ENCODE assay signal across 10 cellular contexts in the genomic region with DNA sequence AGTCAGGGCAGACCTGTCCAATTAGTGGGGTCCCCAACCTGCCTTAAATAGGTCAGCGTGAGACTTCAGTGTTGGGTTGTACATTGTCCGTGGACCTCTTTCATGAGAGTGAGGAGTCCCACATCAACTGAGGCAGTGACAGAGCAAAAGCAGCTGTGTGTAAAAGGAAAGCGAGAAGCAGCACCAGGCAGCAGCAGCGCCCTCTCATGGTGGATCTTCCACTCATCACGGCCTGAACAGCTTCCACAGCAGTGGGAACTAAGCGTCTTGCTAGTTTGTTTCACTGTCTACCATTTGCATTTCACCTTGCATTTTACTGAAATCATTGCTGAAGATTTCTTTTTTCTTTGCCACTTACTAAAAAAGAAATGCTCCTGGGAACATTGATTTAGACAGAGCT.
A peak's percentile ranks its signal among the peaks of the same experiment; 100 is the strongest.
DNase-seq lines count a peak whose midpoint lies in the region; ATAC-seq, FAIRE-seq and TF ChIP-seq lines count a peak whose summit lies in the region.
"Had no signal": no experiment of that assay in that cellular context is flagged by ENCODE, and none has a peak within 500 bp of the region (broad histone marks: within the 10 kb centered on the region; RNA-seq: fewer than 3 reads in every experiment).

No MANE protein-coding gene starts in this region.

- H3K4me1 Mint-ChIP-seq in activated T-helper 1 cell treated with anti-CD3 and anti-CD28 coated beads, Interleukin-12 subunit alpha, Interleukin-12 subunit beta, Interleukin-2, Interleukin-4 antibody, amounts not matched to agents 30 ng/mL and 10 ng/mL and 1 ng/mL, durations not matched to agents 14 hours and 24 hours and 36 hours (ENCODE audit: low read depth): no peaks in the 10 kb centered on the region
- H3K4me1 Mint-ChIP-seq: activated B cell treated with CpG ODN at 0.5 μM for 24 hours had no signal

- no peaks in the 10 kb centered on the region for H3K36me3 ChIP-seq in RWPE2 (ENCODE audit: low read depth)
- H3K36me3 ChIP-seq in kidney (ENCODE audit: control insufficient read depth in 1 of 2, insufficient read depth in 2 of 2, low read length in 2 of 2): peaks cover 9 to 31% of the 10 kb centered on the region in 2 donors

- ATAC-seq in GM21529 (IDR thresholded peaks at IDR 0.05; ENCODE audit: unreplicated experiment) (peak; percentile 49), RWPE2 (ENCODE audit: low read depth) (no peak), left lobe of liver (peak; percentile 74), GM19463 (IDR thresholded peaks at IDR 0.05; ENCODE audit: unreplicated experiment) (no peak)

- H3K36me3 Mint-ChIP-seq in activated T-helper 1 cell treated with anti-CD3 and anti-CD28 coated beads, Interleukin-12 subunit alpha, Interleukin-12 subunit beta, Interleukin-2, Interleukin-4 antibody, amounts not matched to agents 30 ng/mL and 10 ng/mL and 1 ng/mL, durations not matched to agents 14 hours and 24 hours and 36 hours (ENCODE audit: low read depth): no peaks in the 10 kb centered on the region

- H3K27me3 Mint-ChIP-seq in activated T-helper 1 cell treated with anti-CD3 and anti-CD28 coated beads, Interleukin-12 subunit alpha, Interleukin-12 subunit beta, Interleukin-2, Interleukin-4 antibody, amounts not matched to agents 30 ng/mL and 10 ng/mL and 1 ng/mL, durations not matched to agents 14 hours and 24 hours and 36 hours (ENCODE audit: insufficient read depth): no peaks in the 10 kb centered on the region

- H3K27ac ChIP-seq in RWPE2 (ENCODE audit: poor library complexity, severe bottlenecking) (no peak overlapping the region), kidney (ENCODE audit: low read depth in 2 of 2, low read length in 2 of 2) (no peak overlapping the region)

- intact Hi-C loops in activated T-helper 1 cell treated with anti-CD3 and anti-CD28 coated beads, Interleukin-12 subunit alpha, Interleukin-12 subunit beta, Interleukin-2, Interleukin-4 antibody, amounts not matched to agents 30 ng/mL and 10 ng/mL and 1 ng/mL, durations not matched to agents 14 hours and 24 hours and 36 hours (cut with micrococcal nuclease): loop anchor here (2.0 kb wide), 1 partner anchor 937 kb away; no protein-coding TSS in a partner anchor
- intact Hi-C loops in kidney (cut with DNase I): no loop called here

- H3K4me3 ChIP-seq in RWPE2 (ENCODE audit: severe bottlenecking) (no peak overlapping the region), kidney (ENCODE audit: low read length in 2 of 2) (no peak overlapping the region)

- H3K9me3 Mint-ChIP-seq in activated T-helper 1 cell treated with anti-CD3 and anti-CD28 coated beads, Interleukin-12 subunit alpha, Interleukin-12 subunit beta, Interleukin-2, Interleukin-4 antibody, amounts not matched to agents 30 ng/mL and 10 ng/mL and 1 ng/mL, durations not matched to agents 14 hours and 24 hours and 36 hours: no peaks in the 10 kb centered on the region
- H3K9me3 Mint-ChIP-seq: activated B cell treated with CpG ODN at 0.5 μM for 24 hours had no signal

- no peak overlapping the region for H3K9ac ChIP-seq in kidney (ENCODE audit: low read length in 2 of 2)

- peak; percentile 65 for DNase-seq in DMS53 (lab: John Stamatoyannopoulos, UW)
- DNase-seq in RWPE2 (ENCODE audit: low spot score): no peak
- no peak for DNase-seq in left lobe of liver (ENCODE audit: low spot score)
- DNase-seq in NCI-H1092 (lab: John Stamatoyannopoulos, UW): no peak
- no peak for DNase-seq in activated T-helper 1 cell treated with anti-CD3 and anti-CD28 coated beads, Interleukin-12 subunit alpha, Interleukin-12 subunit beta, Interleukin-2, Interleukin-4 antibody, amounts not matched to agents 30 ng/mL and 10 ng/mL and 1 ng/mL, durations not matched to agents 14 hours and 24 hours and 36 hours (ENCODE audit: low spot score)
- DNase-seq in kidney: no peak
- DNase-seq: activated B cell treated with CpG ODN at 0.5 μM for 24 hours, cortex of kidney had no signal

- no peak overlapping the region for H3K4me3 Mint-ChIP-seq in activated T-helper 1 cell treated with anti-CD3 and anti-CD28 coated beads, Interleukin-12 subunit alpha, Interleukin-12 subunit beta, Interleukin-2, Interleukin-4 antibody, amounts not matched to agents 30 ng/mL and 10 ng/mL and 1 ng/mL, durations not matched to agents 14 hours and 24 hours and 36 hours
- H3K4me3 Mint-ChIP-seq: activated B cell treated with CpG ODN at 0.5 μM for 24 hours had no signal

- no peak overlapping the region for H3K27ac Mint-ChIP-seq in activated T-helper 1 cell treated with anti-CD3 and anti-CD28 coated beads, Interleukin-12 subunit alpha, Interleukin-12 subunit beta, Interleukin-2, Interleukin-4 antibody, amounts not matched to agents 30 ng/mL and 10 ng/mL and 1 ng/mL, durations not matched to agents 14 hours and 24 hours and 36 hours
- H3K27ac Mint-ChIP-seq: activated B cell treated with CpG ODN at 0.5 μM for 24 hours had no signal

- H3K9me3 ChIP-seq in RWPE2 (ENCODE audit: severe bottlenecking): no peaks in the 10 kb centered on the region
- H3K9me3 ChIP-seq in kidney (ENCODE audit: control insufficient read depth in 1 of 2, low read length in 2 of 2): no peaks in the 10 kb centered on the region

- H3K4me1 ChIP-seq in RWPE2 (ENCODE audit: insufficient read depth, poor library complexity, severe bottlenecking) (no peaks in the 10 kb centered on the region), kidney (ENCODE audit: control insufficient read depth in 1 of 2, insufficient read depth in 1 of 2, low read depth in 1 of 2, low read length in 2 of 2) (no peaks in the 10 kb centered on the region)

- peaks cover 3% of the 10 kb centered on the region for H3K27me3 ChIP-seq in RWPE2 (ENCODE audit: insufficient read depth, poor library complexity, severe bottlenecking)

- no peak for FAIRE-seq in kidney (lab: Jason Lieb, UNC)

- TF ChIP-seq CTCF in RWPE2 (IDR thresholded peaks at IDR 0.05; ENCODE audit: poor library complexity, severe bottlenecking) (peak; percentile 17), kidney (IDR thresholded peaks at IDR 0.05; ENCODE audit: borderline replicate concordance, extremely low read depth, insufficient read depth) (no peak)

Comparison
In these comparisons a context has a peak if more than half of its experiments do, and no peak if none do; other contexts are left out.
1. ATAC-seq: peak in GM21529 (single experiment) and left lobe of liver (single experiment); none in RWPE2 (single experiment) and GM19463 (single experiment).